Comparison of ENCODE assay signal across 8 cellular contexts in the genomic region with DNA sequence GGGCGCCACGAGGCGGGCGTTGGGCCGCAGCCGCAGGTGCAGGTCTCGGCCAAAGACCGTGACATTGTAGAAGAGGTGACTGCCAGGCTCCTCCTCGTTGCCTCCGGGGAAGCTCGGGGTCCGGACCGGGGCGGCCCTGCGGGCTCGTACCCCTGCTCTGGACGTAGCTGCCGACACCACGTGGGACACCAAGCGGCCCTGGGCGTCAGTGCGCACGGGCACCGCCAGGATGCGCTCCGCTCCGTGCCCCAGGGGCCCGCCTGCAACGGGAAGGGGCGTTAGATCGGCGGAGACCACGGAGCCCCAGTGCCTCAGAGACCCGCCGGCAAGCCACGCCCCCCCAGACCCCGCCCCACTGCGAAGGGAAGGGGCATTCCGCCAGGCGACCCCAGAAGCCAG. TPM values are rescaled to one million over a fixed set of nuclear protein-coding genes. Genes with fewer than 3 reads are reported as not detected.
DNase-seq lines count a peak whose midpoint lies in the region; ATAC-seq and TF ChIP-seq lines count a peak whose summit lies in the region.
"Had no signal": no experiment of that assay in that cellular context is flagged by ENCODE, and none has a peak within 500 bp of the region (broad histone marks: within the 10 kb centered on the region; RNA-seq: fewer than 3 reads in every experiment).

No MANE protein-coding gene starts in this region.

- H3K4me3 Mint-ChIP-seq in GM23338 = peak overlapping the region; percentile 74

- H4K20me1 ChIP-seq in GM23338 (replicated peaks; ENCODE audit: insufficient read depth) = no peaks in the 10 kb centered on the region; the same call in 1 of the 2 replicates

- intact Hi-C loops in left ventricle myocardium inferior (cut with micrococcal nuclease) = no loop called here

- DNase-seq in GM23338 (ENCODE audit: low spot score) (peak; percentile 90), SKM-1 treated with dmso at 0.1 percent for 144 hours (lab: John Stamatoyannopoulos, UW; ENCODE audit: unreplicated experiment) (peak; percentile 23), left ventricle myocardium inferior (no peak), skeletal muscle cell (ENCODE audit: low read depth) (no peak), superior temporal gyrus (ENCODE audit: extremely low spot score) (no peak), NCI-H2196 treated with DMSO at 0.1 percent for 48 hours (lab: John Stamatoyannopoulos, UW; ENCODE audit: unreplicated experiment) (no peak)
- DNase-seq: foreskin melanocyte had no signal

- peak overlapping the region; percentile 97 for H2AFZ ChIP-seq in GM23338

- H3K27ac Mint-ChIP-seq in GM23338 = no peak overlapping the region

- H3K4me1 ChIP-seq in GM23338 (ENCODE audit: insufficient read depth) (peaks cover 19% of the 10 kb centered on the region; the same call in 1 of the 2 replicates), left ventricle myocardium inferior (peaks cover 21% of the 10 kb centered on the region)

- no peaks in the 10 kb centered on the region for H3K9me2 ChIP-seq in GM23338 (ENCODE audit: insufficient read depth)

- no peaks in the 10 kb centered on the region for H3K9me3 ChIP-seq in left ventricle myocardium inferior (replicated peaks)

- 0 out of 2 replicates have a peak, but pooled peaks cover 6% of the 10 kb centered on the region for H3F3A ChIP-seq in GM23338 (replicated peaks; ENCODE audit: low read depth)

- H3K4me1 Mint-ChIP-seq in GM23338 = peaks cover 17% of the 10 kb centered on the region

- H3K4me2 ChIP-seq in GM23338 = peak overlapping the region; percentile 99

- H3K27me3 ChIP-seq in GM23338 (ENCODE audit: insufficient read depth) (peaks cover 53% of the 10 kb centered on the region), left ventricle myocardium inferior (ENCODE audit: low read depth) (peaks cover 98% of the 10 kb centered on the region)

- H3K9me3 Mint-ChIP-seq in GM23338 = peaks cover 2% of the 10 kb centered on the region; the same call in 2 of the 3 replicates

- H3K27ac ChIP-seq in GM23338 (ENCODE audit: low read depth) (no peak overlapping the region), left ventricle myocardium inferior (replicated peaks) (no peak overlapping the region)

- H3K4me3 ChIP-seq in GM23338 (peak overlapping the region; percentile 83), left ventricle myocardium inferior (peak overlapping the region; percentile 70), skeletal muscle cell (ENCODE audit: low read depth, low read length) (peak overlapping the region; percentile 89)

- peaks cover 50% of the 10 kb centered on the region for H3K27me3 Mint-ChIP-seq in GM23338 (ENCODE audit: insufficient read depth, low read depth, poor library complexity)

- ATAC-seq in GM23338 (peak; percentile 77), HG03108 (IDR thresholded peaks at IDR 0.05; ENCODE audit: unreplicated experiment) (no peak)

- TF ChIP-seq CTCF in GM23338 (conservative IDR thresholded peaks at IDR 0.05; ENCODE audit: low read depth in 2 of 2) (peak; percentile 34 to 64), left ventricle myocardium inferior (IDR thresholded peaks at IDR 0.05; ENCODE audit: borderline replicate concordance) (peak; percentile 52)

- H3K36me3 ChIP-seq in GM23338 (ENCODE audit: insufficient read depth) = no peaks in the 10 kb centered on the region
- no peaks in the 10 kb centered on the region for H3K36me3 ChIP-seq in left ventricle myocardium inferior

- no peaks in the 10 kb centered on the region for H3K79me2 ChIP-seq in GM23338 (replicated peaks; ENCODE audit: insufficient read depth)

- no peaks in the 10 kb centered on the region; the same call in 2 of the 3 replicates for H3K36me3 Mint-ChIP-seq in GM23338 (ENCODE audit: low read depth)

TF ChIP-seq in GM23338, 12 proteins besides CTCF, POLR2A, EP300 and RAD21 (continues in another document):
- TF ChIP-seq, protein P1, sequence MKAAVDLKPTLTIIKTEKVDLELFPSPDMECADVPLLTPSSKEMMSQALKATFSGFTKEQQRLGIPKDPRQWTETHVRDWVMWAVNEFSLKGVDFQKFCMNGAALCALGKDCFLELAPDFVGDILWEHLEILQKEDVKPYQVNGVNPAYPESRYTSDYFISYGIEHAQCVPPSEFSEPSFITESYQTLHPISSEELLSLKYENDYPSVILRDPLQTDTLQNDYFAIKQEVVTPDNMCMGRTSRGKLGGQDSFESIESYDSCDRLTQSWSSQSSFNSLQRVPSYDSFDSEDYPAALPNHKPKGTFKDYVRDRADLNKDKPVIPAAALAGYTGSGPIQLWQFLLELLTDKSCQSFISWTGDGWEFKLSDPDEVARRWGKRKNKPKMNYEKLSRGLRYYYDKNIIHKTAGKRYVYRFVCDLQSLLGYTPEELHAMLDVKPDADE (IDR thresholded peaks at IDR 0.05) = no peak
- TF ChIP-seq JUNB (IDR thresholded peaks at IDR 0.05; ENCODE audit: unreplicated experiment) (no peak), STAT1 (IDR thresholded peaks at IDR 0.05; ENCODE audit: unreplicated experiment) (no peak), EZH2phosphoT487 (IDR thresholded peaks at IDR 0.05; ENCODE audit: unreplicated experiment) (no peak), POLR2AphosphoS5 (IDR thresholded peaks at IDR 0.05; ENCODE audit: low read depth) (no peak)
- TF ChIP-seq, protein P2, sequence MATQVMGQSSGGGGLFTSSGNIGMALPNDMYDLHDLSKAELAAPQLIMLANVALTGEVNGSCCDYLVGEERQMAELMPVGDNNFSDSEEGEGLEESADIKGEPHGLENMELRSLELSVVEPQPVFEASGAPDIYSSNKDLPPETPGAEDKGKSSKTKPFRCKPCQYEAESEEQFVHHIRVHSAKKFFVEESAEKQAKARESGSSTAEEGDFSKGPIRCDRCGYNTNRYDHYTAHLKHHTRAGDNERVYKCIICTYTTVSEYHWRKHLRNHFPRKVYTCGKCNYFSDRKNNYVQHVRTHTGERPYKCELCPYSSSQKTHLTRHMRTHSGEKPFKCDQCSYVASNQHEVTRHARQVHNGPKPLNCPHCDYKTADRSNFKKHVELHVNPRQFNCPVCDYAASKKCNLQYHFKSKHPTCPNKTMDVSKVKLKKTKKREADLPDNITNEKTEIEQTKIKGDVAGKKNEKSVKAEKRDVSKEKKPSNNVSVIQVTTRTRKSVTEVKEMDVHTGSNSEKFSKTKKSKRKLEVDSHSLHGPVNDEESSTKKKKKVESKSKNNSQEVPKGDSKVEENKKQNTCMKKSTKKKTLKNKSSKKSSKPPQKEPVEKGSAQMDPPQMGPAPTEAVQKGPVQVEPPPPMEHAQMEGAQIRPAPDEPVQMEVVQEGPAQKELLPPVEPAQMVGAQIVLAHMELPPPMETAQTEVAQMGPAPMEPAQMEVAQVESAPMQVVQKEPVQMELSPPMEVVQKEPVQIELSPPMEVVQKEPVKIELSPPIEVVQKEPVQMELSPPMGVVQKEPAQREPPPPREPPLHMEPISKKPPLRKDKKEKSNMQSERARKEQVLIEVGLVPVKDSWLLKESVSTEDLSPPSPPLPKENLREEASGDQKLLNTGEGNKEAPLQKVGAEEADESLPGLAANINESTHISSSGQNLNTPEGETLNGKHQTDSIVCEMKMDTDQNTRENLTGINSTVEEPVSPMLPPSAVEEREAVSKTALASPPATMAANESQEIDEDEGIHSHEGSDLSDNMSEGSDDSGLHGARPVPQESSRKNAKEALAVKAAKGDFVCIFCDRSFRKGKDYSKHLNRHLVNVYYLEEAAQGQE (IDR thresholded peaks at IDR 0.05; ENCODE audit: unreplicated experiment) = no peak

RNA-seq across cellular contexts. Expression of a gene that starts 1.4 kb away (rescaled TPM):
- 6.4 and 8.1 TPM in 2 replicates for total RNA-seq in GM23338 (2014; rRNA removed; shearing (Covaris generic))
- 1.6 and 2.1 TPM in 2 replicates for polyA plus RNA-seq in GM23338 (2016; fragmentation: Nextera tagmentation; extraction: Ambion mirVana)
- total RNA-seq in left ventricle myocardium inferior = 4.6 TPM

Comparison
In these comparisons a context has a peak if more than half of its experiments do, and no peak if none do; other contexts are left out.
1. DNase-seq: peak in GM23338 (single experiment) and SKM-1 treated with dmso at 0.1 percent for 144 hours (single experiment); none in left ventricle myocardium inferior (single experiment), skeletal muscle cell (single experiment), superior temporal gyrus (single experiment) and NCI-H2196 treated with DMSO at 0.1 percent for 48 hours (single experiment).
2. Peak in every context shown above with its lines, with median percentiles within 50 percentile points of each other: H3K4me3 ChIP-seq.